8 cellular contexts compared by ENCODE assay signal in the genomic region with DNA sequence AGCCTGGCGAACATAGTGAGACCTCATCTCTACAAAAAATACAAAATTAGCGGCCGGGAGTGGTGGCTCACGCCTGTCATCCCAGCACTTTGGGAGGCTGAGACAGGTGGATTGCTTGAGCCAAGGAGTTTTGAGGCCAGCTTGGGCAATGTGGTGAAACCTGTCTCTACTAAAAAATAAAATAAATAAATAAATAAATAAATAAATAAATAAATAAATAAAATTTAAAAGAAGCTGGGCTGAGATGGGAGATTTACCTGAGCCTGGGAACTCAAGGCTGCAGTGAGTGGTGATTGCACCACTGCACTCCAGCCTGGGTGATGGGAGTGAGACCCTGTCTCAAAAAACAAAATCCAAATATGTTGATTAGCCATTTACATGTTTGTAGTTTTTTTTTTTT. TPM values are rescaled to one million over a fixed set of nuclear protein-coding genes. Genes with fewer than 3 reads are reported as not detected.
DNase-seq lines count a peak whose midpoint lies in the region; ATAC-seq, FAIRE-seq and TF ChIP-seq lines count a peak whose summit lies in the region.
"Not testable (repeated sequence)": the region's sequence is repeated elsewhere in the genome, so short reads cannot be mapped to it uniquely, and the experiment has no call there.

No MANE protein-coding gene starts in this region.

- H3K9me2 ChIP-seq in HCT116 (ENCODE audit: insufficient read depth); PC-3 (replicated peaks; ENCODE audit: low read length): not testable (repeated sequence)

- not testable (repeated sequence) for H3K9me1 ChIP-seq in endothelial cell of umbilical vein (replicated peaks; ENCODE audit: control insufficient read depth, extremely low read depth, insufficient read depth, low read length)

- TF ChIP-seq POLR2A in HCT116 (IDR thresholded peaks at IDR 0.05; ENCODE audit: borderline replicate concordance, extremely low read depth, insufficient read depth, insufficient read length); endothelial cell of umbilical vein (IDR thresholded peaks at IDR 0.05; ENCODE audit: low read depth, low read length): not testable (repeated sequence)

- H3K9me3 ChIP-seq in A673 (ENCODE audit: low read depth, low read length, poor library complexity, severe bottlenecking); HCT116 (ENCODE audit: control insufficient read depth in 1 of 2, insufficient read depth in 1 of 2, low read depth in 1 of 2, low read length in 2 of 2); PC-3 (ENCODE audit: low read length); astrocyte (ENCODE audit: insufficient read depth, low read depth, low read length); endothelial cell of umbilical vein (replicated peaks; ENCODE audit: control insufficient read depth, insufficient read depth, low read length); right atrium auricular region; osteoblast (ENCODE audit: low read depth, low read length); subcutaneous abdominal adipose tissue (ENCODE audit: control insufficient read depth in 5 of 5, low read length in 5 of 5): not testable (repeated sequence)

- not testable (repeated sequence) for H3K27ac Mint-ChIP-seq in astrocyte (ENCODE audit: unreplicated experiment)

- H3K27me3 Mint-ChIP-seq in astrocyte (ENCODE audit: low read depth, unreplicated experiment): peaks cover 12% of the 10 kb centered on the region

- CTCF ChIA-PET in A673 (lab: Charles Lee): interaction anchor here (0.6 to 1.2 kb wide), 2 partner anchors 21 to 239 kb away, joined by 3 to 6 read pairs; no protein-coding TSS in a partner anchor
- CTCF ChIA-PET in HCT116 (lab: Charles Lee): interaction anchor here (0.5 to 1.2 kb wide), 4 partner anchors 27 to 214 kb away, joined by 3 read pairs; no protein-coding TSS in a partner anchor
- CTCF ChIA-PET in PC-3 (lab: Charles Lee): interaction anchor here (0.6 to 0.9 kb wide), 2 partner anchors 21 to 70 kb away, joined by 4 to 5 read pairs; no protein-coding TSS in a partner anchor
- CTCF ChIA-PET in endothelial cell of umbilical vein (lab: Charles Lee): interaction anchor here (0.8 to 2.4 kb wide), 11 partner anchors 10 to 214 kb away, joined by 3 to 18 read pairs (median 6); a partner anchor contains a TSS

- H3F3A ChIP-seq in PC-3 (ENCODE audit: low read length, unreplicated experiment): not testable (repeated sequence)

- dilution Hi-C loops in endothelial cell of umbilical vein (cut with MboI; ENCODE audit: extremely low pct_ligation_motif_present, low sequenced_read_pairs): not testable (repeated sequence)

- H3K9ac ChIP-seq in HCT116 (ENCODE audit: low read length); PC-3 (ENCODE audit: low read length); astrocyte (ENCODE audit: low read length); endothelial cell of umbilical vein (replicated peaks; ENCODE audit: extremely low read depth, insufficient read depth, low read length); subcutaneous abdominal adipose tissue (ENCODE audit: low read length in 5 of 5): not testable (repeated sequence)

- intact Hi-C loops in A673 (cut with micrococcal nuclease; ENCODE audit: unreplicated experiment); HCT116 (cut with micrococcal nuclease); PC-3 (cut with micrococcal nuclease): not testable (repeated sequence)
- intact Hi-C loops in endothelial cell of umbilical vein (cut with micrococcal nuclease): loop anchor here (1.0 to 10.0 kb wide), 4 partner anchors 13 to 148 kb away; a partner anchor contains a TSS

- H3K4me3 Mint-ChIP-seq in astrocyte (ENCODE audit: unreplicated experiment): not testable (repeated sequence)

- not testable (repeated sequence) for DNase-seq in A673 (ENCODE audit: low spot score); HCT116 (ENCODE audit: low read depth, low spot score); PC-3; astrocyte (ENCODE audit: low read depth); endothelial cell of umbilical vein (ENCODE audit: low read depth, low spot score); right atrium auricular region (ENCODE audit: low spot score); osteoblast (ENCODE audit: insufficient read length, low spot score, missing footprints)

- not testable (repeated sequence) for ATAC-seq in HCT116, PC-3

- H3K4me2 ChIP-seq in HCT116 (ENCODE audit: low read length) (peak overlapping the region; percentile 17; the same call in 1 of the 2 replicates), PC-3 (ENCODE audit: low read length) (peak overlapping the region; percentile 58; the same call in 1 of the 2 replicates), astrocyte (ENCODE audit: low read length) (peak overlapping the region; percentile 40), endothelial cell of umbilical vein (ENCODE audit: insufficient read depth, low read length) (peak overlapping the region; percentile 15), osteoblast (ENCODE audit: insufficient read depth, low read length) (peak overlapping the region; percentile 86)

- H3K36me3 Mint-ChIP-seq in astrocyte (ENCODE audit: low read depth, unreplicated experiment): not testable (repeated sequence)

- RAD21 ChIA-PET in HCT116 (lab: Charles Lee; ENCODE audit: low non-redundant PET in 1 of 2, low total read pairs in 2 of 2, uncharacterized antibody in 2 of 2, unreplicated experiment in 2 of 2): not testable (repeated sequence)

- H3K4me1 ChIP-seq in A673 (ENCODE audit: insufficient read depth, low read length, poor library complexity, severe bottlenecking) (peaks cover 23% of the 10 kb centered on the region), HCT116 (ENCODE audit: control insufficient read depth in 1 of 2, insufficient read depth in 2 of 2, low read length in 2 of 2) (peaks cover 9 to 22% of the 10 kb centered on the region in 2 experiments; a peak in 3 of 4 replicates), PC-3 (ENCODE audit: insufficient read depth, low read length) (peaks cover 22% of the 10 kb centered on the region), endothelial cell of umbilical vein (ENCODE audit: control insufficient read depth, extremely low read depth, insufficient read depth, low read length) (peaks cover 29% of the 10 kb centered on the region), right atrium auricular region (peaks cover 0 to 39% of the 10 kb centered on the region in 2 donors), osteoblast (ENCODE audit: insufficient read depth, low read length) (peaks cover 26% of the 10 kb centered on the region), subcutaneous abdominal adipose tissue (ENCODE audit: control insufficient read depth in 5 of 5, insufficient read depth in 5 of 5, low read length in 5 of 5) (peaks cover 10 to 49% (median 37%) of the 10 kb centered on the region in 5 donors)
- not testable (repeated sequence) for H3K4me1 ChIP-seq in astrocyte (ENCODE audit: insufficient read depth, low read length)

- not testable (repeated sequence) for H3K27me3 ChIP-seq in A673 (replicated peaks; ENCODE audit: insufficient read depth, low read depth, low read length, poor library complexity); HCT116 (ENCODE audit: insufficient read depth, low read length); PC-3 (ENCODE audit: low read length); astrocyte (ENCODE audit: insufficient read depth, low read length); endothelial cell of umbilical vein (ENCODE audit: control insufficient read depth in 2 of 2, insufficient read depth in 2 of 2, low read length in 2 of 2); right atrium auricular region; osteoblast (ENCODE audit: insufficient read depth, low read length); subcutaneous abdominal adipose tissue (ENCODE audit: control insufficient read depth in 5 of 5, insufficient read depth in 4 of 5, low read length in 5 of 5)

- H3K4me3 ChIP-seq in A673 (ENCODE audit: low read depth, low read length, poor library complexity, severe bottlenecking): peak overlapping the region; percentile 8
- H3K4me3 ChIP-seq in HCT116 (replicated peaks in 1 of 2; ENCODE audit: low read depth in 1 of 2, low read length in 2 of 2); astrocyte (ENCODE audit: insufficient read depth, low read depth, low read length); endothelial cell of umbilical vein (replicated peaks in 1 of 3; ENCODE audit: insufficient read depth in 1 of 3, low read depth in 1 of 3, low read length in 3 of 3); right atrium auricular region; osteoblast (ENCODE audit: insufficient read depth, low read length); subcutaneous abdominal adipose tissue (ENCODE audit: low read depth in 1 of 5, low read length in 5 of 5): not testable (repeated sequence)
- H3K4me3 ChIP-seq in PC-3 (ENCODE audit: low read length): peak overlapping the region; percentile 17; the same call in 1 of the 2 replicates

- H3K36me3 ChIP-seq in A673 (ENCODE audit: insufficient read depth, low read length, poor library complexity, severe bottlenecking); HCT116 (ENCODE audit: control insufficient read depth in 1 of 2, insufficient read depth in 2 of 2, low read length in 2 of 2); PC-3 (ENCODE audit: low read depth, low read length); astrocyte (ENCODE audit: insufficient read depth, low read length); endothelial cell of umbilical vein (ENCODE audit: control insufficient read depth in 2 of 2, extremely low read depth in 1 of 2, insufficient read depth in 2 of 2, low read length in 2 of 2); right atrium auricular region; osteoblast (ENCODE audit: insufficient read depth, low read length); subcutaneous abdominal adipose tissue (ENCODE audit: control insufficient read depth in 5 of 5, insufficient read depth in 5 of 5, low read length in 5 of 5): not testable (repeated sequence)

- peak overlapping the region; percentile 41 for H2AFZ ChIP-seq in HCT116 (ENCODE audit: low read depth, low read length, poor library complexity, severe bottlenecking)
- H2AFZ ChIP-seq in PC-3 (ENCODE audit: low read length): peak overlapping the region; percentile 57
- H2AFZ ChIP-seq in astrocyte (ENCODE audit: low read depth, low read length); endothelial cell of umbilical vein (ENCODE audit: low read depth, low read length); osteoblast (ENCODE audit: low read length): not testable (repeated sequence)

- BruUV-seq in A673 (replicated peaks; lab: Mats Ljungman, UMichigan); HCT116 (replicated peaks; lab: Mats Ljungman, UMichigan); PC-3 (replicated peaks; lab: Mats Ljungman, UMichigan); endothelial cell of umbilical vein (replicated peaks; lab: Mats Ljungman, UMichigan): not testable (repeated sequence)

- not testable (repeated sequence) for H3K4me1 Mint-ChIP-seq in astrocyte (ENCODE audit: low read depth, unreplicated experiment)

- not testable (repeated sequence) for H4K20me1 ChIP-seq in HCT116 (ENCODE audit: insufficient read depth); PC-3 (ENCODE audit: low read length); astrocyte (ENCODE audit: insufficient read depth, low read length); endothelial cell of umbilical vein (replicated peaks; ENCODE audit: control insufficient read depth, extremely low read depth, insufficient read depth, low read length); osteoblast (ENCODE audit: insufficient read depth, low read length)

- H3K27ac ChIP-seq in A673 (ENCODE audit: low read depth, low read length, poor library complexity, severe bottlenecking) (peak overlapping the region; percentile 93), endothelial cell of umbilical vein (ENCODE audit: insufficient read depth, low read depth, low read length) (peak overlapping the region; percentile 35), right atrium auricular region (peak overlapping the region; percentile 43 to 62), subcutaneous abdominal adipose tissue (ENCODE audit: low read depth, low read length) (peak overlapping the region; percentile 70)
- not testable (repeated sequence) for H3K27ac ChIP-seq in HCT116 (ENCODE audit: low read depth, low read length); PC-3 (ENCODE audit: low read length); astrocyte (ENCODE audit: low read depth, low read length); osteoblast (ENCODE audit: low read depth, low read length)

- TF ChIP-seq RAD21 in HCT116 (IDR thresholded peaks at IDR 0.05; ENCODE audit: low read depth): not testable (repeated sequence)

- not testable (repeated sequence) for FAIRE-seq in astrocyte (lab: Jason Lieb, UNC); endothelial cell of umbilical vein (lab: Jason Lieb, UNC)

- not testable (repeated sequence) for TF ChIP-seq CTCF in A673 (conservative IDR thresholded peaks at IDR 0.05; ENCODE audit: low read depth, low read length); HCT116 (IDR thresholded peaks at IDR 0.05 in 2 of 3, conservative IDR thresholded peaks at IDR 0.05 in 1 of 3; ENCODE audit: borderline replicate concordance in 1 of 3, insufficient read depth in 1 of 3, low read depth in 2 of 3, low read length in 2 of 3); PC-3 (conservative IDR thresholded peaks at IDR 0.05; ENCODE audit: low read depth, low read length); astrocyte (IDR thresholded peaks at IDR 0.05; ENCODE audit: insufficient read depth, low read depth, low read length); endothelial cell of umbilical vein (IDR thresholded peaks at IDR 0.05; ENCODE audit: extremely low read depth in 1 of 2, insufficient read depth in 1 of 2, low read depth in 1 of 2, low read length in 2 of 2); right atrium auricular region (IDR thresholded peaks at IDR 0.05); osteoblast (IDR thresholded peaks at IDR 0.05; ENCODE audit: extremely low read depth, low read depth, low read length)

- POLR2A ChIA-PET in A673 (lab: Charles Lee; ENCODE audit: low non-redundant PET); HCT116 (lab: Charles Lee); PC-3 (lab: Charles Lee; ENCODE audit: unreplicated experiment): not testable (repeated sequence)
- POLR2A ChIA-PET in endothelial cell of umbilical vein (lab: Charles Lee): interaction anchor here (0.7 to 1.3 kb wide), 3 partner anchors 23 to 194 kb away, joined by 3 to 8 read pairs (median 5); a partner anchor contains a TSS

- peaks cover 21% of the 10 kb centered on the region for H3K79me2 ChIP-seq in HCT116 (ENCODE audit: insufficient read depth, low read length)
- peaks cover 20% of the 10 kb centered on the region for H3K79me2 ChIP-seq in PC-3 (ENCODE audit: low read length)
- peaks cover 22% of the 10 kb centered on the region for H3K79me2 ChIP-seq in astrocyte (ENCODE audit: insufficient read depth, low read length)
- peaks cover 20% of the 10 kb centered on the region for H3K79me2 ChIP-seq in endothelial cell of umbilical vein (ENCODE audit: control insufficient read depth, insufficient read depth, low read length)
- H3K79me2 ChIP-seq in osteoblast (ENCODE audit: insufficient read depth, low read length): peaks cover 21% of the 10 kb centered on the region

- H3K9me3 Mint-ChIP-seq in astrocyte (ENCODE audit: unreplicated experiment): not testable (repeated sequence)

RNA-seq across cellular contexts. Expression of a gene that starts 2.7 kb away (rescaled TPM):
- total RNA-seq in A673 (2021): 91.3 and 93.5 TPM in 2 replicates
- total RNA-seq in HCT116 (2021; ENCODE audit: unreplicated experiment): 86.0 TPM
- 64.8 and 67.6 TPM in 2 replicates for polyA plus RNA-seq in HCT116 (2012)
- 80.7 and 98.8 TPM in 2 replicates for total RNA-seq in PC-3 (2014; rRNA removed)
- 137 and 152 TPM in 2 replicates for total RNA-seq in astrocyte
- 240 and 263 TPM in 2 replicates for total RNA-seq in endothelial cell of umbilical vein
- 355 and 406 TPM in 2 replicates for polyA plus RNA-seq in endothelial cell of umbilical vein
- polyA plus RNA-seq in endothelial cell of umbilical vein (2011; cell fraction: cytosol; rRNA removed): 190 and 205 TPM in 2 replicates
- 295 and 364 TPM in 2 replicates for polyA plus RNA-seq in endothelial cell of umbilical vein (2011; cell fraction: nucleus; rRNA removed)
- polyA plus RNA-seq in endothelial cell of umbilical vein (2012): 145 and 196 TPM in 2 replicates
- polyA minus RNA-seq in endothelial cell of umbilical vein: 512 and 556 TPM in 2 replicates
- polyA minus RNA-seq in endothelial cell of umbilical vein (2011; cell fraction: cytosol; rRNA and poly(A)+ RNA removed): 137 TPM
- 109 TPM in 2 replicates for polyA minus RNA-seq in endothelial cell of umbilical vein (2011; cell fraction: nucleus; rRNA and poly(A)+ RNA removed)
- 10 to 100 TPM; 28.3 to 30.8 TPM for total RNA-seq in right atrium auricular region
- total RNA-seq in osteoblast: 106 and 108 TPM in 2 replicates

RNA-seq across cellular contexts. Expression of a gene that starts 41.3 kb away (rescaled TPM):
- total RNA-seq in A673 (2021) (80.1 and 94.4 TPM in 2 replicates), HCT116 (2021; ENCODE audit: unreplicated experiment) (68.5 TPM), PC-3 (2014; rRNA removed) (130 and 146 TPM in 2 replicates), astrocyte (102 and 109 TPM in 2 replicates), endothelial cell of umbilical vein (99.2 and 110 TPM in 2 replicates), right atrium auricular region (10 to 100 TPM; 20.4 to 35.9 TPM), osteoblast (84.6 and 98.1 TPM in 2 replicates)
- 43.1 and 53.5 TPM in 2 replicates for polyA plus RNA-seq in HCT116 (2012)
- 139 and 204 TPM in 2 replicates for polyA plus RNA-seq in endothelial cell of umbilical vein
- 71.7 and 96.7 TPM in 2 replicates for polyA plus RNA-seq in endothelial cell of umbilical vein (2011; cell fraction: cytosol; rRNA removed)
- polyA plus RNA-seq in endothelial cell of umbilical vein (2011; cell fraction: nucleus; rRNA removed): 58.3 and 73.4 TPM in 2 replicates
- polyA plus RNA-seq in endothelial cell of umbilical vein (2012): 54.4 and 108 TPM in 2 replicates
- polyA minus RNA-seq in endothelial cell of umbilical vein: 35.4 and 52.3 TPM in 2 replicates
- polyA minus RNA-seq in endothelial cell of umbilical vein (2011; cell fraction: cytosol; rRNA and poly(A)+ RNA removed): 107 TPM
- polyA minus RNA-seq in endothelial cell of umbilical vein (2011; cell fraction: nucleus; rRNA and poly(A)+ RNA removed): 21.2 and 28.9 TPM in 2 replicates

Comparison
In these comparisons a context has a peak if more than half of its experiments do, and no peak if none do; other contexts are left out.
1. H3K4me2 ChIP-seq: peak in every context shown above with its lines; median percentile 86 in osteoblast; 58 in PC-3; 40 in astrocyte; 17 in HCT116; 15 in endothelial cell of umbilical vein.